In genomic region chr14:64747327-64747726, GRCh38 we compare ENCODE assay signal across 16 cellular contexts. TPM values are rescaled to one million over a fixed set of nuclear protein-coding genes. Genes with fewer than 3 reads are reported as not detected.
DNase-seq lines count a peak whose midpoint lies in the region; ATAC-seq and TF ChIP-seq lines count a peak whose summit lies in the region.
"Had no signal": no experiment of that assay in that cellular context is flagged by ENCODE, and none has a peak within 500 bp of the region (broad histone marks: within the 10 kb centered on the region; RNA-seq: fewer than 3 reads in every experiment).

No MANE protein-coding gene starts in this region.

- no peaks in the 10 kb centered on the region for H3K9me2 ChIP-seq in GM23248 (ENCODE audit: insufficient read depth)

- no peak overlapping the region for H3K4me3 Mint-ChIP-seq in T-cell

- H3K27me3 Mint-ChIP-seq in T-cell: no peaks in the 10 kb centered on the region

- H3K27ac ChIP-seq in BLaER1 (no peak overlapping the region), layer of hippocampus (ENCODE audit: low read depth, low read length) (peak overlapping the region; percentile 79), thoracic aorta (peak overlapping the region; percentile 85 to 91), GM23248 (no peak overlapping the region), ovary (no peak overlapping the region)
- H3K27ac ChIP-seq: PC-9 had no signal

- no peaks in the 10 kb centered on the region for H3K79me2 ChIP-seq in GM23248 (ENCODE audit: insufficient read depth)

- H3K4me3 ChIP-seq in BLaER1: no peak overlapping the region
- no peak overlapping the region for H3K4me3 ChIP-seq in thoracic aorta
- no peak overlapping the region for H3K4me3 ChIP-seq in GM23248
- H3K4me3 ChIP-seq in ovary: no peak overlapping the region
- H3K4me3 ChIP-seq: MG63, PC-9 had no signal

- H2AFZ ChIP-seq in GM23248: no peak overlapping the region
- H2AFZ ChIP-seq: PC-9 had no signal

- peak overlapping the region; percentile 81 to 86 for H3K27ac Mint-ChIP-seq in T-cell

- peaks cover 12 to 37% (median 18%) of the 10 kb centered on the region in 3 donors for H3K4me1 Mint-ChIP-seq in T-cell

- in situ Hi-C loops in GM23248 (cut with MboI): no loop called here

- H3K9me3 ChIP-seq in BLaER1: peaks cover 8% of the 10 kb centered on the region
- no peaks in the 10 kb centered on the region for H3K9me3 ChIP-seq in thoracic aorta
- no peaks in the 10 kb centered on the region for H3K9me3 ChIP-seq in GM23248 (ENCODE audit: low read depth)
- no peaks in the 10 kb centered on the region for H3K9me3 ChIP-seq in ovary
- H3K9me3 ChIP-seq: MG63 had no signal

- TF ChIP-seq EP300 in ovary (IDR thresholded peaks at IDR 0.05): no peak

- H3K9me3 Mint-ChIP-seq in T-cell: no peaks in the 10 kb centered on the region

- 84 to 91% methylated on average over 4 to 5 of the region's 5 CpGs for WGBS in GM23248 (ENCODE audit: low coverage in 1 of 2, low lambda C conversion rate in 2 of 2, missing lambda C conversion rate in 2 of 2), 2 experiments
- WGBS in ovary, 3 donors: 83 to 90% (median 84%) methylated on average over 5 of the region's 5 CpGs

- TF ChIP-seq CTCF in thoracic aorta (IDR thresholded peaks at IDR 0.05) (no peak), ovary (IDR thresholded peaks at IDR 0.05) (no peak)

- H3F3A ChIP-seq in GM23248 (ENCODE audit: insufficient read depth): no peaks in the 10 kb centered on the region

- no peaks in the 10 kb centered on the region for H4K20me1 ChIP-seq in BLaER1
- no peaks in the 10 kb centered on the region for H4K20me1 ChIP-seq in GM23248 (ENCODE audit: insufficient read depth)

- CTCF ChIA-PET in T-cell (lab: Charles Lee): interaction anchor here in 1 of 2 donors (0.6 kb wide), 1 partner anchor 34 kb away, joined by 8 read pairs; no protein-coding TSS in a partner anchor

- POLR2A ChIA-PET in T-cell (lab: Charles Lee): no interaction called here

- no peaks in the 10 kb centered on the region for H3K27me3 ChIP-seq in BLaER1
- H3K27me3 ChIP-seq in layer of hippocampus (ENCODE audit: control insufficient read depth, insufficient read depth, low read length): no peaks in the 10 kb centered on the region
- no peaks in the 10 kb centered on the region for H3K27me3 ChIP-seq in thoracic aorta (replicated peaks; ENCODE audit: insufficient read depth)
- no peaks in the 10 kb centered on the region for H3K27me3 ChIP-seq in GM23248 (replicated peaks; ENCODE audit: insufficient read depth)
- H3K27me3 ChIP-seq in ovary: no peaks in the 10 kb centered on the region
- H3K27me3 ChIP-seq: MG63 had no signal

- peaks cover 19% of the 10 kb centered on the region for H3K36me3 ChIP-seq in BLaER1
- H3K36me3 ChIP-seq in thoracic aorta: peaks cover 26% of the 10 kb centered on the region
- H3K36me3 ChIP-seq in GM23248 (ENCODE audit: low read depth): no peaks in the 10 kb centered on the region
- H3K36me3 ChIP-seq in ovary: no peaks in the 10 kb centered on the region

- H3K4me1 ChIP-seq in BLaER1 (peaks cover 31% of the 10 kb centered on the region), thoracic aorta (ENCODE audit: control insufficient read depth in 1 of 2, low read depth in 2 of 2) (peaks cover 23 to 36% of the 10 kb centered on the region in 2 donors), GM23248 (ENCODE audit: insufficient read depth) (no peaks in the 10 kb centered on the region), ovary (ENCODE audit: insufficient read depth) (peaks cover 10% of the 10 kb centered on the region)

- peak in 1 of 4 experiments; percentile 36 for ATAC-seq in T-cell (replicated peaks in 1 of 4)
- no peak for ATAC-seq in thoracic aorta (ENCODE audit: insufficient number of reproducible peaks, low FRiP score, low read depth)
- ATAC-seq in GM18858 (IDR thresholded peaks at IDR 0.05; ENCODE audit: unreplicated experiment): no peak
- ATAC-seq in GM21723 (IDR thresholded peaks at IDR 0.05; ENCODE audit: unreplicated experiment): no peak

- H3K4me2 ChIP-seq in BLaER1 (peak overlapping the region; percentile 65), GM23248 (ENCODE audit: unreplicated experiment) (no peak overlapping the region)
- H3K4me2 ChIP-seq: PC-9 had no signal

- intact Hi-C loops in ovary (cut with DNase I): no loop called here

- TF ChIP-seq POLR2A in ovary (IDR thresholded peaks at IDR 0.05): no peak

- no peak overlapping the region for H3K9ac ChIP-seq in BLaER1
- no peak overlapping the region for H3K9ac ChIP-seq in GM23248

- DNase-seq in T-cell (no peak), thoracic aorta (ENCODE audit: low spot score) (no peak), GM23248 (no peak), ovary (no peak)
- DNase-seq: DND-41, GDM1, MG63, NCI-H1105 treated with DMSO at 0.1 percent for 48 hours, NCI-H187 treated with DMSO at 0.1 percent for 48 hours, NCI-H446, NCI-H748 treated with DMSO at 0.1 percent for 48 hours, PC-9 had no signal

- peaks cover 12% of the 10 kb centered on the region for H3K36me3 Mint-ChIP-seq in T-cell

RNA-seq across cellular contexts. Expression of gene PLEKHG3, which starts 43.1 kb away (rescaled TPM):
- total RNA-seq in T-cell: 10 to 100 TPM; 12.4 to 58.2 (median 27.3) TPM
- total RNA-seq in thoracic aorta: 10 to 100 TPM; 63.2 to 71.5 TPM
- 4.6 and 6.9 TPM in 2 replicates for total RNA-seq in GM23248 (2014; rRNA removed; shearing (Covaris generic))
- 2.1 and 2.4 TPM in 2 replicates for polyA plus RNA-seq in GM23248 (2016; fragmentation: Nextera tagmentation; extraction: Ambion mirVana)
- total RNA-seq in ovary: 10 to 100 TPM; 17.5 to 92.9 (median 78.4) TPM
- 10 to 100 TPM; 26.3 to 34.2 TPM for polyA plus RNA-seq in ovary

Comparison
In these comparisons a context has a peak if more than half of its experiments do, and no peak if none do; other contexts are left out.
1. H3K27ac ChIP-seq: peak in layer of hippocampus (single experiment) and thoracic aorta (2 of 2); none in BLaER1 (single experiment), GM23248 (single experiment) and ovary (0 of 2).